ENCODE assay signal across 4 cellular contexts in genomic region chr16:51872536-51872935, GRCh38.
"Had no signal": no experiment of that assay in that cellular context is flagged by ENCODE, and none has a peak within 500 bp of the region (broad histone marks: within the 10 kb centered on the region; RNA-seq: fewer than 3 reads in every experiment).

No MANE protein-coding gene starts in this region.

- H3K4me3 ChIP-seq: GM23338 had no signal

- DNase-seq: H9, HCEC 1CT, HFFc6 had no signal
